In the genomic region with DNA sequence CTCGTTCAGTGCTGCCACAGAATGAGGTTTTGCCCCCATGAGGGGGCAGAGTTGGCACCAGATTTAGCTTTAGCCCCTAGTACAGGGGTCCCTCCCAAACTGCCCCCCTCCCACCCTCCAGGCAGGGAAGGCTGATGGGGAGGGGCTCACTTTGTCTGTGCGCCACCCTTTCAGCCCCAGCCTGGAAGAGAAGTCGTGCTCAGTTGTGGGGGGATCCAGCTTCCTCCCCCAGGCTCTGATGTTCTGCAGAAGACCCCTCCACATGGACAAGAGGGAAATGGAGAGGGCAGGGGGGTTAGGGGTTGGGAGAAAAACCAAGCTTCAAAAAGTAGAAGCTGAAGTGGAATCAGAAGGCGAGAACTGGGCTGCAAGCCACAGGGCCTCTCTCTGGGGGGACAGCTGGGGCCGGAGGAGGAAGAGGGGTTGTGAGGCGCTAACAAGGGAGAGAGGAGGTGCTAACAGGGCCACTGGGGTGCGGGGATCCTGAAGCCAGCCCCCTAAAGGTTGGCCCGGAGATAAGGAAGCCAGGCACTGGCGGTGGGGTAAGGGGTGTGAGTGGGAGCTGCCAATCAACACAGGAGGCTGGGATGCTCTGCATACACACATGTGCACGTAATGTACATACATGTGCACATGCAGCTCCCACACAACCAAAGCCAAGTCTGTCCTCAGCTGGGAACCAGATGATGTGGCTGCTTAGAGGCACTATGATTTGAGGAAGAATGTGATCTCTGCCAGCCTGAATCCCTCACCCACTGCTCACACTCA, we compare ENCODE assay signal across 16 cellular contexts. TPM values are rescaled to one million over a fixed set of nuclear protein-coding genes. Genes with fewer than 3 reads are reported as not detected.
DNase-seq lines count a peak whose midpoint lies in the region; ATAC-seq, FAIRE-seq and TF ChIP-seq lines count a peak whose summit lies in the region.
"Had no signal": no experiment of that assay in that cellular context is flagged by ENCODE, and none has a peak within 500 bp of the region (broad histone marks: within the 10 kb centered on the region; RNA-seq: fewer than 3 reads in every experiment).

No MANE protein-coding gene starts in this region.

- peak; percentile 31 for FAIRE-seq in GM12891 (lab: Jason Lieb, UNC)

- H3K27me3 ChIP-seq in stomach, result no peaks in the 10 kb centered on the region
- H3K27me3 ChIP-seq: upper lobe of left lung had no signal

- no peak overlapping the region for H3K4me3 Mint-ChIP-seq in stimulated activated effector memory CD8-positive, alpha-beta T cell treated with anti-CD3 and anti-CD28 coated beads, Interleukin-12 subunit alpha, Interleukin-12 subunit beta, amount 100 ng/mL, for 72 hours
- H3K4me3 Mint-ChIP-seq: naive B cell had no signal

- no peaks in the 10 kb centered on the region for H3K36me3 ChIP-seq in stomach
- H3K36me3 ChIP-seq: HAP-1, upper lobe of left lung had no signal

- H3K4me3 ChIP-seq in stomach, result no peak overlapping the region
- H3K4me3 ChIP-seq: HAP-1, PC-9, upper lobe of left lung had no signal

- no peak for TF ChIP-seq EP300 in stomach (IDR thresholded peaks at IDR 0.05)

- TF ChIP-seq POLR2A in GM12891 (IDR thresholded peaks at IDR 0.05; ENCODE audit: low read depth, low read length) (no peak), stomach (IDR thresholded peaks at IDR 0.05) (no peak)

- peaks cover under 1% of the 10 kb centered on the region for H3K4me1 Mint-ChIP-seq in stimulated activated effector memory CD8-positive, alpha-beta T cell treated with anti-CD3 and anti-CD28 coated beads, Interleukin-12 subunit alpha, Interleukin-12 subunit beta, amount 100 ng/mL, for 72 hours
- H3K4me1 Mint-ChIP-seq: naive B cell had no signal

- ATAC-seq in GM18873 (IDR thresholded peaks at IDR 0.05; ENCODE audit: low FRiP score, unreplicated experiment), result no peak
- no peak for ATAC-seq in stimulated activated effector memory CD8-positive, alpha-beta T cell treated with anti-CD3 and anti-CD28 coated beads, Interleukin-12 subunit alpha, Interleukin-12 subunit beta, amount 100 ng/mL, for 72 hours
- ATAC-seq in GM18868 (IDR thresholded peaks at IDR 0.05; ENCODE audit: unreplicated experiment), result no peak
- ATAC-seq in HG02852 (IDR thresholded peaks at IDR 0.05; ENCODE audit: unreplicated experiment), result no peak

- intact Hi-C loops in stomach (cut with DNase I; ENCODE audit: low total_unique reads), result no loop called here

- H3K4me1 ChIP-seq in stomach, result peaks cover 20 to 75% (median 60%) of the 10 kb centered on the region in 4 donors
- H3K4me1 ChIP-seq: HAP-1 had no signal

- no peaks in the 10 kb centered on the region for H3K9me3 ChIP-seq in stomach
- H3K9me3 ChIP-seq: HAP-1, upper lobe of left lung had no signal

- H3K9me3 Mint-ChIP-seq in stimulated activated effector memory CD8-positive, alpha-beta T cell treated with anti-CD3 and anti-CD28 coated beads, Interleukin-12 subunit alpha, Interleukin-12 subunit beta, amount 100 ng/mL, for 72 hours, result no peaks in the 10 kb centered on the region
- H3K9me3 Mint-ChIP-seq: naive B cell had no signal

- H3K36me3 Mint-ChIP-seq in stimulated activated effector memory CD8-positive, alpha-beta T cell treated with anti-CD3 and anti-CD28 coated beads, Interleukin-12 subunit alpha, Interleukin-12 subunit beta, amount 100 ng/mL, for 72 hours, result no peaks in the 10 kb centered on the region
- H3K36me3 Mint-ChIP-seq: naive B cell had no signal

- peak overlapping the region; percentile 59 for H3K27ac ChIP-seq in VCaP
- peak overlapping the region in 3 of 5 donors; percentile 28 to 52 (median 50) for H3K27ac ChIP-seq in stomach
- H3K27ac ChIP-seq: PC-9 had no signal

- TF ChIP-seq CTCF in VCaP (conservative IDR thresholded peaks at IDR 0.05), result no peak
- TF ChIP-seq CTCF in stomach (IDR thresholded peaks at IDR 0.05), result no peak

- 40 to 58% (median 51%) methylated on average over 8 to 10 of the region's 10 CpGs for WGBS in stomach, 5 donors

- no peak overlapping the region for H3K27ac Mint-ChIP-seq in stimulated activated effector memory CD8-positive, alpha-beta T cell treated with anti-CD3 and anti-CD28 coated beads, Interleukin-12 subunit alpha, Interleukin-12 subunit beta, amount 100 ng/mL, for 72 hours

- no peak for DNase-seq in GM12891 (ENCODE audit: insufficient read length, low spot score)
- peak; percentile 59 for DNase-seq in hepatic stellate cell (ENCODE audit: low spot score)
- no peak for DNase-seq in stomach
- no peak for DNase-seq in stimulated activated effector memory CD8-positive, alpha-beta T cell treated with anti-CD3 and anti-CD28 coated beads, Interleukin-12 subunit alpha, Interleukin-12 subunit beta, amount 100 ng/mL, for 72 hours (ENCODE audit: low spot score in 2 of 2)
- DNase-seq: cortex of kidney; DMS153; naive B cell; NCI-H187 treated with DMSO at 0.1 percent for 48 hours; stimulated activated CD4-positive, alpha-beta T cell treated with anti-CD3 and anti-CD28 coated beads, Interleukin-4, amount 100 ng/mL, for 24 hours had no signal

TF ChIP-seq in GM12891, 5 proteins besides CTCF, POLR2A, EP300 and RAD21:
- TF ChIP-seq POLR2AphosphoS5 (IDR thresholded peaks at IDR 0.05; ENCODE audit: low read depth, low read length) (no peak), POU2F2 (IDR thresholded peaks at IDR 0.05; ENCODE audit: low read depth, low read length) (no peak)

RNA-seq across cellular contexts. Expression of a gene that starts 7.0 kb away (rescaled TPM):
- polyA plus RNA-seq in GM12891 (2012; ENCODE audit: low read depth, missing spikeins), result 0.14 TPM
- 10 to 100 TPM in 3 of 5 donors, 1 to 10 TPM in 2; 2.7 to 24.9 (median 10.4) TPM for total RNA-seq in stomach
- 10 to 100 TPM in 2 of 3 donors, 1 to 10 TPM in 1; 9.7 to 16.3 (median 12.2) TPM for polyA plus RNA-seq in stomach
